ENCODE assay signal across 1 cellular context in genomic region chr21:14602418-14602987, GRCh38.
TF ChIP-seq lines count a peak whose summit lies in the region.

No MANE protein-coding gene starts in this region.

TF ChIP-seq in GM23338, 12 proteins besides CTCF, POLR2A, EP300 and RAD21 (continued from another document):
- no peak for TF ChIP-seq ETS1 (IDR thresholded peaks at IDR 0.05)
